Comparison of ENCODE assay signal across 39 cellular contexts in the genomic region with DNA sequence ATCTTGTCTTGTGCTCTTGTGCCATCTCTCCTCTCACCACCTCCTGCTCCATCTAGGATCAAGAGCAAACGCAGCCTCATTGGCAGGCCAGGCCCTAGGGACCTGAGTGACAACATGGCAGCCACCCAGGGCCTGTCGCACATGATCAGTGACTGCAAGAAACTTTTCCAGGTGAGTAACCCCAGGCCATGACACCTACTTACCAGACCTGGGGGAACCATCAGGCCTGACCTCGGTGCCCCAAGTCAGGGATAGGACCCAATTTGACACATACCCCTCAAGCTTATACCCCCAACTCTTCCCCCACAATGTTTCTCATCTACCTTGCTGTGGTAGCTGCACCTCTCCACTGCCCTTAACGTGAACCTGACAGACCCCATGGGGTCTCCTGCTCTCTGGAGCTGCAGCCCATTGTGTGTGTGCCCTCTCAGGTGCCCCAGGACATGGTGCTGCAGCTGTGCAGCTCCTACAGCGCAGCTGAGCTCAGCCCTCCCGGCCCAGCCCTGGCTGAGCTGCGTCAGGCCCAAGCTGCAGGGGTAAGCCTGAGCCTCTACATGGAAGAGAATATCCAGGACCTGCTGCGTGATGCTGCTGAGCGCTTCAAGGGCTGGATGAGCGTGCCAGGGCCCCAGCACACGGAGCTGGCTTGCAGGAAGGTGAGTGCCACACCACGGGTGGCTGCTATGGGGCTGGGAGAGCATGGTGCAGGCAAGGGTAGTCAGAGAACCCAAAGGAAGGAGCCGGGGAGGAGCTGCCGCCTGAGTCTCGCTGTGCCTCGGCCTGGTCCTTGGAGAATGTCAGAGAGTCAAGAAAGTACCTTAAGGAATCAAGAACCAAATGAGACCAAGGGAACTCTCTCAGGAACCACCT.
"Had no signal": no experiment of that assay in that cellular context is flagged by ENCODE, and none has a peak within 500 bp of the region (broad histone marks: within the 10 kb centered on the region; RNA-seq: fewer than 3 reads in every experiment).

No MANE protein-coding gene starts in this region.

- H3K9me3 ChIP-seq: body of pancreas, breast epithelium, MG63, Peyer's patch had no signal

- H3K27me3 Mint-ChIP-seq: activated B cell treated with CpG ODN at 0.5 μM for 24 hours; activated CD4-positive, alpha-beta memory T cell treated with anti-CD3 and anti-CD28 coated beads, Interleukin-2, amount 10 ng/mL, durations not matched to agents 7 days and 5 days; activated CD8-positive, alpha-beta memory T cell treated with anti-CD3 and anti-CD28 coated beads, Interleukin-2, amount 10 ng/mL, durations not matched to agents 7 days and 5 days; activated naive CD4-positive, alpha-beta T cell treated with anti-CD3 and anti-CD28 coated beads, Interleukin-2, amount 50 U/mL, for 24 hours; activated naive CD8-positive, alpha-beta T cell treated with anti-CD3 and anti-CD28 coated beads, Interleukin-2, amount 10 ng/mL, durations not matched to agents 7 days and 5 days had no signal

- H3K4me3 ChIP-seq: body of pancreas, breast epithelium, MG63, Peyer's patch had no signal

- ATAC-seq: activated CD8-positive, alpha-beta memory T cell treated with anti-CD3 and anti-CD28 coated beads, Interleukin-2, amount 10 ng/mL, durations not matched to agents 7 days and 5 days; body of pancreas; PC-3; SK-N-SH treated with all-trans-retinoic acid at 6 μM for 48 hours; T-cell had no signal

- H3K9me3 Mint-ChIP-seq: activated B cell treated with CpG ODN at 0.5 μM for 24 hours; activated CD4-positive, alpha-beta memory T cell treated with anti-CD3 and anti-CD28 coated beads, Interleukin-2, amount 10 ng/mL, durations not matched to agents 7 days and 5 days; activated naive CD4-positive, alpha-beta T cell treated with anti-CD3 and anti-CD28 coated beads, Interleukin-2, amount 50 U/mL, for 24 hours; activated naive CD8-positive, alpha-beta T cell treated with anti-CD3 and anti-CD28 coated beads, Interleukin-2, amount 10 ng/mL, durations not matched to agents 7 days and 5 days; activated T-helper 2 cell treated with anti-CD3 and anti-CD28 coated beads, Interferon-gamma antibody, Interleukin-2, Interleukin-4, amounts not matched to agents 10 μg/mL and 5 μg/mL and 100 μg/mL, durations not matched to agents 14 hours and 24 hours and 36 hours; IgD-negative memory B cell; T-cell had no signal

- H3K36me3 Mint-ChIP-seq: activated CD8-positive, alpha-beta memory T cell treated with anti-CD3 and anti-CD28 coated beads, Interleukin-2, amount 10 ng/mL, durations not matched to agents 7 days and 5 days; activated naive CD4-positive, alpha-beta T cell treated with anti-CD3 and anti-CD28 coated beads, Interleukin-2, amount 50 U/mL, for 24 hours; activated naive CD8-positive, alpha-beta T cell treated with anti-CD3 and anti-CD28 coated beads, Interleukin-2, amount 10 ng/mL, durations not matched to agents 7 days and 5 days; IgD-negative memory B cell; T-cell had no signal

- H3K4me3 Mint-ChIP-seq: activated B cell treated with CpG ODN at 0.5 μM for 24 hours; activated CD4-positive, alpha-beta memory T cell treated with anti-CD3 and anti-CD28 coated beads, Interleukin-2, amount 10 ng/mL, durations not matched to agents 7 days and 5 days; activated CD8-positive, alpha-beta memory T cell treated with anti-CD3 and anti-CD28 coated beads, Interleukin-2, amount 10 ng/mL, durations not matched to agents 7 days and 5 days; activated naive CD4-positive, alpha-beta T cell treated with anti-CD3 and anti-CD28 coated beads, Interleukin-2, amount 50 U/mL, for 24 hours; activated naive CD8-positive, alpha-beta T cell treated with anti-CD3 and anti-CD28 coated beads, Interleukin-2, amount 10 ng/mL, durations not matched to agents 7 days and 5 days; IgD-negative memory B cell; T-cell had no signal

- H3K4me1 Mint-ChIP-seq: activated B cell treated with CpG ODN at 0.5 μM for 24 hours; activated CD4-positive, alpha-beta memory T cell treated with anti-CD3 and anti-CD28 coated beads, Interleukin-2, amount 10 ng/mL, durations not matched to agents 7 days and 5 days; activated CD8-positive, alpha-beta memory T cell treated with anti-CD3 and anti-CD28 coated beads, Interleukin-2, amount 10 ng/mL, durations not matched to agents 7 days and 5 days; activated naive CD4-positive, alpha-beta T cell treated with anti-CD3 and anti-CD28 coated beads, Interleukin-2, amount 50 U/mL, for 24 hours; activated naive CD8-positive, alpha-beta T cell treated with anti-CD3 and anti-CD28 coated beads, Interleukin-2, amount 10 ng/mL, durations not matched to agents 7 days and 5 days; IgD-negative memory B cell; T-cell had no signal

- H3K27ac Mint-ChIP-seq: activated B cell treated with CpG ODN at 0.5 μM for 24 hours; activated CD4-positive, alpha-beta memory T cell treated with anti-CD3 and anti-CD28 coated beads, Interleukin-2, amount 10 ng/mL, durations not matched to agents 7 days and 5 days; activated CD8-positive, alpha-beta memory T cell treated with anti-CD3 and anti-CD28 coated beads, Interleukin-2, amount 10 ng/mL, durations not matched to agents 7 days and 5 days; activated naive CD4-positive, alpha-beta T cell treated with anti-CD3 and anti-CD28 coated beads, Interleukin-2, amount 50 U/mL, for 24 hours; activated naive CD8-positive, alpha-beta T cell treated with anti-CD3 and anti-CD28 coated beads, Interleukin-2, amount 10 ng/mL, durations not matched to agents 7 days and 5 days; activated T-helper 2 cell treated with anti-CD3 and anti-CD28 coated beads, Interferon-gamma antibody, Interleukin-2, Interleukin-4, amounts not matched to agents 10 μg/mL and 5 μg/mL and 100 μg/mL, durations not matched to agents 14 hours and 24 hours and 36 hours; IgD-negative memory B cell; T-cell had no signal

- H3K27me3 ChIP-seq: body of pancreas, MG63, Peyer's patch had no signal

- H3K27ac ChIP-seq: body of pancreas, breast epithelium, Peyer's patch, VCaP had no signal

- H3K4me1 ChIP-seq: body of pancreas, breast epithelium, Peyer's patch had no signal

- H3K36me3 ChIP-seq: breast epithelium, MG63, Peyer's patch had no signal

- DNase-seq: activated B cell treated with CpG ODN at 0.5 μM for 24 hours; activated CD4-positive, alpha-beta memory T cell treated with anti-CD3 and anti-CD28 coated beads, Interleukin-2, amount 10 ng/mL, durations not matched to agents 7 days and 5 days; activated CD4-positive, alpha-beta T cell treated with anti-CD3 and anti-CD28 coated beads for 1 hour; activated CD4-positive, alpha-beta T cell treated with anti-CD3 and anti-CD28 coated beads for 48 hours; activated CD8-positive, alpha-beta memory T cell treated with anti-CD3 and anti-CD28 coated beads for 24 hours; activated CD8-positive, alpha-beta memory T cell treated with anti-CD3 and anti-CD28 coated beads, Interleukin-2, amount 10 ng/mL, durations not matched to agents 7 days and 5 days; activated CD8-positive, alpha-beta memory T cell treated with anti-CD3 and anti-CD28 coated beads, Interleukin-2, amount 50 U/mL, for 48 hours; activated gamma-delta T cell; activated naive CD4-positive, alpha-beta T cell treated with Interleukin-2 at 50 U/mL for 16 hours; activated naive CD8-positive, alpha-beta T cell treated with anti-CD3 and anti-CD28 coated beads, Interleukin-2, amount 10 ng/mL, durations not matched to agents 7 days and 5 days; caudate nucleus; Kasumi-1; KG1; MG63; NCI-H1092; NCI-H1417; NCI-H146; NCI-H187; NCI-H2029 treated with DMSO at 0.1 percent for 48 hours; NCI-H2107; NCI-H2171; NCI-H510A; NCI-H526; NCI-H748 treated with DMSO at 0.1 percent for 48 hours; NK-92 treated with Interleukin-12 subunit alpha and Interleukin-12 subunit beta, amount 100 ng/mL, for 24 hours; PC-3; RPMI8226; SIG-M5; T-cell; T-helper 2 cell; T-helper 9 cell had no signal
